9 cellular contexts compared by ENCODE assay signal in genomic region chr10:125157473-125157865, GRCh38. TPM values are rescaled to one million over a fixed set of nuclear protein-coding genes. Genes with fewer than 3 reads are reported as not detected.
DNase-seq lines count a peak whose midpoint lies in the region; ATAC-seq and TF ChIP-seq lines count a peak whose summit lies in the region.
"Had no signal": no experiment of that assay in that cellular context is flagged by ENCODE, and none has a peak within 500 bp of the region (broad histone marks: within the 10 kb centered on the region; RNA-seq: fewer than 3 reads in every experiment).

No MANE protein-coding gene starts in this region.

- no peak overlapping the region for H2BK120ac ChIP-seq in H9 (ENCODE audit: low read depth, low read length, poor library complexity, severe bottlenecking)

- H3K27ac ChIP-seq in H9 (ENCODE audit: insufficient read length, low read depth, low read length) (peak overlapping the region; percentile 53), SJSA1 (peak overlapping the region; percentile 91)

- H3K56ac ChIP-seq in H9 (ENCODE audit: insufficient read length, low read depth, low read length): no peak overlapping the region

- no peak overlapping the region for H4K5ac ChIP-seq in H9 (ENCODE audit: insufficient read length, low read depth, low read length)

- H3K4me1 ChIP-seq in H9 (ENCODE audit: insufficient read depth, low read length) (peaks cover 5% of the 10 kb centered on the region), SJSA1 (replicated peaks) (peaks cover 49% of the 10 kb centered on the region), skeletal muscle satellite cell (ENCODE audit: control insufficient read depth, insufficient read depth, low read length) (peaks cover 59% of the 10 kb centered on the region), mucosa of descending colon (ENCODE audit: low read depth) (peaks cover 39% of the 10 kb centered on the region)

- no peak overlapping the region for H3K18ac ChIP-seq in H9 (ENCODE audit: insufficient read length, low read depth, low read length)

- TF ChIP-seq CTCF in H9 (conservative IDR thresholded peaks at IDR 0.05) (no peak), mucosa of descending colon (IDR thresholded peaks at IDR 0.05) (no peak)

- peak overlapping the region; percentile 95 to 99 for H3K4me3 Mint-ChIP-seq in H9

- H4K91ac ChIP-seq in H9 (ENCODE audit: insufficient read length, low read depth, low read length): no peak overlapping the region

- no peak overlapping the region for H3K4ac ChIP-seq in H9 (ENCODE audit: low read depth, low read length)

- H3K9me3 ChIP-seq in H9 (ENCODE audit: control insufficient read depth, low read depth, low read length) (no peaks in the 10 kb centered on the region), SJSA1 (replicated peaks) (no peaks in the 10 kb centered on the region), skeletal muscle satellite cell (replicated peaks; ENCODE audit: low read length) (no peaks in the 10 kb centered on the region), mucosa of descending colon (no peaks in the 10 kb centered on the region)

- no CpG with 5 or more reads among the region's 3 CpGs for WGBS in H9 (ENCODE audit: extremely low coverage, insufficient read length, low lambda C conversion rate)

- H3K27me3 Mint-ChIP-seq in H9 (ENCODE audit: low read depth): no peaks in the 10 kb centered on the region

- H2AFZ ChIP-seq in H9 (ENCODE audit: low read length): no peak overlapping the region

- H3K27me3 ChIP-seq in H9 (ENCODE audit: insufficient read depth, low read length): no peaks in the 10 kb centered on the region
- no peaks in the 10 kb centered on the region for H3K27me3 ChIP-seq in SJSA1 (replicated peaks)
- no peaks in the 10 kb centered on the region for H3K27me3 ChIP-seq in skeletal muscle satellite cell (ENCODE audit: control insufficient read depth, insufficient read depth, low read length)

- peaks cover 54% of the 10 kb centered on the region in 2 experiments for H3K4me1 Mint-ChIP-seq in H9

- no peak overlapping the region for H3K14ac ChIP-seq in H9 (ENCODE audit: insufficient read depth, low read length)

- H2BK12ac ChIP-seq in H9 (ENCODE audit: insufficient read length, low read depth, low read length): no peak overlapping the region

- H3K9me3 Mint-ChIP-seq in H9: peaks cover 0 to 2% of the 10 kb centered on the region in 2 experiments; a peak in 3 of 5 replicates

- no peaks in the 10 kb centered on the region for H4K20me1 ChIP-seq in H9 (ENCODE audit: control insufficient read depth, insufficient read depth, insufficient read length)

- H3K4me3 ChIP-seq in SJSA1 (peak overlapping the region; percentile 98), iPS-11a (ENCODE audit: low read depth, low read length) (peak overlapping the region; percentile 83), skeletal muscle satellite cell (ENCODE audit: low read length) (peak overlapping the region; percentile 75), mucosa of descending colon (no peak overlapping the region)

- H3K36me3 Mint-ChIP-seq in H9 (ENCODE audit: insufficient read depth in 1 of 3, low read depth in 3 of 3): peaks cover 5 to 11% (median 10%) of the 10 kb centered on the region in 3 experiments

- H3K4me2 ChIP-seq in H9 (ENCODE audit: insufficient read depth, insufficient read length, low read length) (peak overlapping the region; percentile 94), skeletal muscle satellite cell (ENCODE audit: low read length) (peak overlapping the region; percentile 91)

- no peak overlapping the region for H3K23ac ChIP-seq in H9 (ENCODE audit: insufficient read length, low read depth, low read length)

- H3K23me2 ChIP-seq in H9 (ENCODE audit: insufficient read length, low read depth, low read length, poor library complexity, severe bottlenecking): peaks cover 26% of the 10 kb centered on the region

- intact Hi-C loops in mucosa of descending colon (cut with DNase I, micrococcal nuclease): no loop called here

- H3K79me1 ChIP-seq in H9 (ENCODE audit: insufficient read depth, low read depth, low read length, poor library complexity, severe bottlenecking): no peaks in the 10 kb centered on the region

- peak overlapping the region; percentile 54 to 100 (median 99) for H3K27ac Mint-ChIP-seq in H9

- no peak for ATAC-seq in mucosa of descending colon

- no peak overlapping the region for H4K8ac ChIP-seq in H9 (replicated peaks; ENCODE audit: insufficient read length, low read depth, low read length)

- H2AK5ac ChIP-seq in H9 (ENCODE audit: insufficient read length, low read length): no peak overlapping the region

- peaks cover 54% of the 10 kb centered on the region for H3K79me2 ChIP-seq in H9 (ENCODE audit: insufficient read depth, low read length)

- H2BK15ac ChIP-seq in H9 (ENCODE audit: low read depth, low read length): no peak overlapping the region

- H3K9ac ChIP-seq in H9 (ENCODE audit: extremely low read depth, insufficient read length, low read length) (peak overlapping the region; percentile 82), skeletal muscle satellite cell (ENCODE audit: low read depth, low read length) (peak overlapping the region; percentile 95)

- no peak overlapping the region for H3T11ph ChIP-seq in H9 (ENCODE audit: low read length)

- H2BK5ac ChIP-seq in H9 (ENCODE audit: insufficient read length, low read length): no peak overlapping the region

- H2BK20ac ChIP-seq in H9 (ENCODE audit: low read depth, low read length, poor library complexity, severe bottlenecking): no peak overlapping the region

- DNase-seq in H9 (no peak), SJSA1 (ENCODE audit: low read depth in 1 of 2, low spot score in 2 of 2) (peak in 1 of 2 experiments; percentile 33), mucosa of descending colon (no peak), HuH-7.5 (ENCODE audit: low spot score) (no peak), SKM-1 (lab: John Stamatoyannopoulos, UW; ENCODE audit: unreplicated experiment) (no peak)
- DNase-seq: GOT3, RPMI8226 had no signal

- H3K36me3 ChIP-seq in SJSA1: peaks cover 22% of the 10 kb centered on the region
- H3K36me3 ChIP-seq in skeletal muscle satellite cell (ENCODE audit: insufficient read depth, low read length): no peaks in the 10 kb centered on the region
- no peaks in the 10 kb centered on the region for H3K36me3 ChIP-seq in mucosa of descending colon (ENCODE audit: low read depth)

RNA-seq across cellular contexts. Expression of gene CTBP2, which starts 2.9 kb away (rescaled TPM):
- 212 and 218 TPM in 2 replicates for total RNA-seq in H9 (2021)
- total RNA-seq in SJSA1 (2014; rRNA removed; shearing (Covaris generic)): 63.2 and 75.4 TPM in 2 replicates
- 60.9 and 63.6 TPM in 2 replicates for total RNA-seq in skeletal muscle satellite cell (2012; rRNA removed)
- total RNA-seq in mucosa of descending colon: 100 to 1,000 TPM; 109 to 137 (median 121) TPM
